In genomic region chr4:113697429-113697828, GRCh38 we compare ENCODE assay signal across 20 cellular contexts.
"Had no signal": no experiment of that assay in that cellular context is flagged by ENCODE, and none has a peak within 500 bp of the region (broad histone marks: within the 10 kb centered on the region; RNA-seq: fewer than 3 reads in every experiment).

No MANE protein-coding gene starts in this region.

- H3K27ac Mint-ChIP-seq: immature natural killer cell, memory B cell, mesothelial cell of epicardium, natural killer cell had no signal

- H3K27ac ChIP-seq: esophagus squamous epithelium, foreskin keratinocyte, left ventricle myocardium inferior, lower lobe of right lung, sigmoid colon, skin epidermis, tibial artery, upper lobe of left lung, uterus had no signal

- H3K4me1 ChIP-seq: esophagus squamous epithelium, lower lobe of right lung, uterus had no signal

- ATAC-seq: foreskin keratinocyte, left cardiac atrium, lower lobe of right lung, natural killer cell had no signal

- DNase-seq: dermis blood vessel endothelial cell; esophagus squamous epithelium; foreskin keratinocyte; immature natural killer cell; kidney; left cardiac atrium; left ventricle myocardium inferior; lower lobe of right lung; natural killer cell; posterior cingulate gyrus; sigmoid colon; stimulated activated CD4-positive, alpha-beta T cell treated with anti-CD3 and anti-CD28 coated beads, Interleukin-2, amount 100 ng/mL, for 24 hours; stimulated activated naive CD4-positive, alpha-beta T cell treated with Interleukin-2 at 50 U/mL for 16 hours; tibial artery; upper lobe of left lung; uterus had no signal

- H3K36me3 ChIP-seq: esophagus squamous epithelium, left ventricle myocardium inferior, lower lobe of right lung, sigmoid colon, tibial artery, upper lobe of left lung, uterus had no signal

- H3K27me3 Mint-ChIP-seq: memory B cell had no signal

- H3K9me3 ChIP-seq: esophagus squamous epithelium, left ventricle myocardium inferior, lower lobe of right lung, sigmoid colon, tibial artery, upper lobe of left lung, uterus had no signal

- H3K4me3 ChIP-seq: esophagus squamous epithelium, left ventricle myocardium inferior, lower lobe of right lung, sigmoid colon, skin epidermis, tibial artery, upper lobe of left lung, uterus had no signal

- H3K4me1 Mint-ChIP-seq: neural crest cell had no signal

- FAIRE-seq: kidney had no signal

- H3K36me3 Mint-ChIP-seq: natural killer cell had no signal

- H3K9me3 Mint-ChIP-seq: immature natural killer cell, mesothelial cell of epicardium had no signal

- H3K4me3 Mint-ChIP-seq: immature natural killer cell, memory B cell, mesothelial cell of epicardium, natural killer cell, neural crest cell had no signal

- H3K27me3 ChIP-seq: esophagus squamous epithelium, foreskin keratinocyte, sigmoid colon, tibial artery, upper lobe of left lung, uterus had no signal
